In the genomic region with DNA sequence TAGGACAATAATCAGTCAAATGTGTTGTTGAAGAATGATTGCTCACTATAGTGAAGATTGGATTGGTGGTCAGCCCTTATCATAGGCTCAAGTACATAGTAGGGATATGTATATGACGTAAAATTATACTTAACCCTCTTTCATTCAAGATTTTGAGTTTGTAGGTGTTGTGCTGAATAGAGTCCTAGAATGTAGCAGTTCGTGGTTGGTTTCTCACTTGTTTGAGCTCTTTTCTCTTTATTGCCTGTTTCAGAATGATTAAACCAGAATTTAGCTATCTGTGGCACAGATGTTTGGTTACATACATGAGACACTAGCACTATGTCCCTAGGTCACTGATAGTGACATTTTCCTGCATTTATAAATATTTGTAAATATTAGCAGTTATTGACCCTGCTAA, we compare ENCODE assay signal across 20 cellular contexts. TPM values are rescaled to one million over a fixed set of nuclear protein-coding genes. Genes with fewer than 3 reads are reported as not detected.
DNase-seq lines count a peak whose midpoint lies in the region; ATAC-seq and TF ChIP-seq lines count a peak whose summit lies in the region.
"Had no signal": no experiment of that assay in that cellular context is flagged by ENCODE, and none has a peak within 500 bp of the region (broad histone marks: within the 10 kb centered on the region; RNA-seq: fewer than 3 reads in every experiment).

No MANE protein-coding gene starts in this region.

- TF ChIP-seq CTCF in OCI-LY1 (IDR thresholded peaks at IDR 0.05; ENCODE audit: low read length): no peak

- H3K4me1 Mint-ChIP-seq in activated naive CD8-positive, alpha-beta T cell treated with anti-CD3 and anti-CD28 coated beads for 36 hours: peaks cover 37% of the 10 kb centered on the region
- peaks cover 59% of the 10 kb centered on the region for H3K4me1 Mint-ChIP-seq in activated naive CD8-positive, alpha-beta T cell treated with anti-CD3 and anti-CD28 coated beads, Interleukin-2, amount 50 U/mL, for 24 hours
- H3K4me1 Mint-ChIP-seq in stimulated activated naive CD8-positive, alpha-beta T cell treated with anti-CD3 and anti-CD28 coated beads, Interleukin-15, amount 100 ng/mL, for 72 hours: peaks cover 47% of the 10 kb centered on the region

- no peaks in the 10 kb centered on the region for H3K9me3 ChIP-seq in OCI-LY1 (ENCODE audit: low read length)

- no peak overlapping the region for H2AFZ ChIP-seq in OCI-LY1 (ENCODE audit: low read length)

- H3K79me2 ChIP-seq in OCI-LY1 (ENCODE audit: insufficient read depth, low read length): peaks cover 37% of the 10 kb centered on the region

- no peak overlapping the region for H3K4me3 ChIP-seq in OCI-LY1 (ENCODE audit: low read depth, low read length, poor library complexity, severe bottlenecking)

- DNase-seq in activated naive CD8-positive, alpha-beta T cell treated with anti-CD3 and anti-CD28 coated beads for 36 hours: no peak
- DNase-seq in activated naive CD8-positive, alpha-beta T cell treated with anti-CD3 and anti-CD28 coated beads, Interleukin-2, amount 50 U/mL, for 24 hours: no peak
- DNase-seq in stimulated activated naive CD8-positive, alpha-beta T cell treated with anti-CD3 and anti-CD28 coated beads, Interleukin-15, amount 100 ng/mL, for 72 hours: no peak
- DNase-seq in retina: no peak
- no peak for DNase-seq in NCI-H1436 (lab: John Stamatoyannopoulos, UW)
- DNase-seq: AML-193; Calu3; CD4-positive, CD25-positive, alpha-beta regulatory T cell; Karpas-422; NCI-H1105 treated with DMSO at 0.1 percent for 48 hours; NCI-H1930; NCI-H2171; NCI-H446 treated with DMSO at 0.1 percent for 48 hours; NCI-H748 treated with DMSO at 0.1 percent for 48 hours; SHP77 had no signal

- H3K36me3 Mint-ChIP-seq in activated naive CD8-positive, alpha-beta T cell treated with anti-CD3 and anti-CD28 coated beads for 36 hours: peaks cover 11% of the 10 kb centered on the region
- peaks cover 19% of the 10 kb centered on the region for H3K36me3 Mint-ChIP-seq in activated naive CD8-positive, alpha-beta T cell treated with anti-CD3 and anti-CD28 coated beads, Interleukin-2, amount 50 U/mL, for 24 hours (ENCODE audit: low read depth)
- H3K36me3 Mint-ChIP-seq: CD4-positive, CD25-positive, alpha-beta regulatory T cell had no signal

- H3K27ac ChIP-seq in OCI-LY1 (ENCODE audit: low read depth, low read length, poor library complexity, severe bottlenecking): peak overlapping the region; percentile 72

- peaks cover 48% of the 10 kb centered on the region for H3K4me1 ChIP-seq in OCI-LY1 (ENCODE audit: insufficient read depth, low read length, severe bottlenecking)

- no peaks in the 10 kb centered on the region for H3K27me3 ChIP-seq in OCI-LY1 (ENCODE audit: insufficient read depth, low read length)

- no peak for ATAC-seq in activated naive CD8-positive, alpha-beta T cell treated with anti-CD3 and anti-CD28 coated beads, Interleukin-2, amount 50 U/mL, for 24 hours
- peak; percentile 45 for ATAC-seq in HG02642 (IDR thresholded peaks at IDR 0.05; ENCODE audit: poor library complexity, unreplicated experiment)
- peak; percentile 70 for ATAC-seq in stimulated activated naive CD8-positive, alpha-beta T cell treated with anti-CD3 and anti-CD28 coated beads, Interleukin-15, amount 100 ng/mL, for 72 hours
- no peak for ATAC-seq in HG03025 (IDR thresholded peaks at IDR 0.05; ENCODE audit: low FRiP score, unreplicated experiment)
- ATAC-seq: Panc1, SK-N-SH treated with all-trans-retinoic acid at 6 μM for 48 hours had no signal

- H4K20me1 ChIP-seq in OCI-LY1 (ENCODE audit: insufficient read depth, low read length): no peaks in the 10 kb centered on the region

- H3K9me3 Mint-ChIP-seq in activated naive CD8-positive, alpha-beta T cell treated with anti-CD3 and anti-CD28 coated beads for 36 hours: no peaks in the 10 kb centered on the region
- H3K9me3 Mint-ChIP-seq in activated naive CD8-positive, alpha-beta T cell treated with anti-CD3 and anti-CD28 coated beads, Interleukin-2, amount 50 U/mL, for 24 hours: no peaks in the 10 kb centered on the region
- no peaks in the 10 kb centered on the region for H3K9me3 Mint-ChIP-seq in stimulated activated naive CD8-positive, alpha-beta T cell treated with anti-CD3 and anti-CD28 coated beads, Interleukin-15, amount 100 ng/mL, for 72 hours
- H3K9me3 Mint-ChIP-seq: CD4-positive, CD25-positive, alpha-beta regulatory T cell had no signal

- peak overlapping the region; percentile 3 for H3K27ac Mint-ChIP-seq in activated naive CD8-positive, alpha-beta T cell treated with anti-CD3 and anti-CD28 coated beads for 36 hours
- H3K27ac Mint-ChIP-seq in activated naive CD8-positive, alpha-beta T cell treated with anti-CD3 and anti-CD28 coated beads, Interleukin-2, amount 50 U/mL, for 24 hours: no peak overlapping the region
- H3K27ac Mint-ChIP-seq in stimulated activated naive CD8-positive, alpha-beta T cell treated with anti-CD3 and anti-CD28 coated beads, Interleukin-15, amount 100 ng/mL, for 72 hours: peak overlapping the region in 1 of 2 donors; percentile 69
- H3K27ac Mint-ChIP-seq: CD4-positive, CD25-positive, alpha-beta regulatory T cell had no signal

- no peak overlapping the region for H3K9ac ChIP-seq in OCI-LY1 (ENCODE audit: low read length)

- H3K4me3 Mint-ChIP-seq in activated naive CD8-positive, alpha-beta T cell treated with anti-CD3 and anti-CD28 coated beads for 36 hours: no peak overlapping the region
- H3K4me3 Mint-ChIP-seq in activated naive CD8-positive, alpha-beta T cell treated with anti-CD3 and anti-CD28 coated beads, Interleukin-2, amount 50 U/mL, for 24 hours: no peak overlapping the region
- H3K4me3 Mint-ChIP-seq in stimulated activated naive CD8-positive, alpha-beta T cell treated with anti-CD3 and anti-CD28 coated beads, Interleukin-15, amount 100 ng/mL, for 72 hours: peak overlapping the region in 1 of 2 donors; percentile 45
- H3K4me3 Mint-ChIP-seq: CD4-positive, CD25-positive, alpha-beta regulatory T cell had no signal

- no peaks in the 10 kb centered on the region for H3K9me2 ChIP-seq in OCI-LY1 (ENCODE audit: low read depth, low read length)

- H3K4me2 ChIP-seq in OCI-LY1 (ENCODE audit: low read length): no peak overlapping the region; the same call in 1 of the 2 replicates

- no peaks in the 10 kb centered on the region for H3F3A ChIP-seq in OCI-LY1 (ENCODE audit: insufficient read depth, low read length)

- peaks cover 14% of the 10 kb centered on the region for H3K36me3 ChIP-seq in OCI-LY1 (ENCODE audit: insufficient read depth, low read length)

- H3K27me3 Mint-ChIP-seq in activated naive CD8-positive, alpha-beta T cell treated with anti-CD3 and anti-CD28 coated beads for 36 hours: no peaks in the 10 kb centered on the region
- H3K27me3 Mint-ChIP-seq in activated naive CD8-positive, alpha-beta T cell treated with anti-CD3 and anti-CD28 coated beads, Interleukin-2, amount 50 U/mL, for 24 hours: no peaks in the 10 kb centered on the region
- no peaks in the 10 kb centered on the region for H3K27me3 Mint-ChIP-seq in stimulated activated naive CD8-positive, alpha-beta T cell treated with anti-CD3 and anti-CD28 coated beads, Interleukin-15, amount 100 ng/mL, for 72 hours
- H3K27me3 Mint-ChIP-seq: CD4-positive, CD25-positive, alpha-beta regulatory T cell had no signal

RNA-seq across cellular contexts. Expression of a gene that starts 15.5 kb away (rescaled TPM):
- total RNA-seq in activated naive CD8-positive, alpha-beta T cell treated with anti-CD3 and anti-CD28 coated beads for 36 hours: 10 to 100 TPM; 17.7 to 19.4 TPM
- total RNA-seq: Calu3; CD4-positive, CD25-positive, alpha-beta regulatory T cell had no signal

Comparison
In these comparisons a context has a peak if more than half of its experiments do, and no peak if none do; other contexts are left out.
1. ATAC-seq: peak in HG02642 (single experiment) and stimulated activated naive CD8-positive, alpha-beta T cell treated with anti-CD3 and anti-CD28 coated beads, Interleukin-15, amount 100 ng/mL, for 72 hours (single experiment); none in activated naive CD8-positive, alpha-beta T cell treated with anti-CD3 and anti-CD28 coated beads, Interleukin-2, amount 50 U/mL, for 24 hours (single experiment) and HG03025 (single experiment).